25 cellular contexts compared by ENCODE assay signal in the genomic region with DNA sequence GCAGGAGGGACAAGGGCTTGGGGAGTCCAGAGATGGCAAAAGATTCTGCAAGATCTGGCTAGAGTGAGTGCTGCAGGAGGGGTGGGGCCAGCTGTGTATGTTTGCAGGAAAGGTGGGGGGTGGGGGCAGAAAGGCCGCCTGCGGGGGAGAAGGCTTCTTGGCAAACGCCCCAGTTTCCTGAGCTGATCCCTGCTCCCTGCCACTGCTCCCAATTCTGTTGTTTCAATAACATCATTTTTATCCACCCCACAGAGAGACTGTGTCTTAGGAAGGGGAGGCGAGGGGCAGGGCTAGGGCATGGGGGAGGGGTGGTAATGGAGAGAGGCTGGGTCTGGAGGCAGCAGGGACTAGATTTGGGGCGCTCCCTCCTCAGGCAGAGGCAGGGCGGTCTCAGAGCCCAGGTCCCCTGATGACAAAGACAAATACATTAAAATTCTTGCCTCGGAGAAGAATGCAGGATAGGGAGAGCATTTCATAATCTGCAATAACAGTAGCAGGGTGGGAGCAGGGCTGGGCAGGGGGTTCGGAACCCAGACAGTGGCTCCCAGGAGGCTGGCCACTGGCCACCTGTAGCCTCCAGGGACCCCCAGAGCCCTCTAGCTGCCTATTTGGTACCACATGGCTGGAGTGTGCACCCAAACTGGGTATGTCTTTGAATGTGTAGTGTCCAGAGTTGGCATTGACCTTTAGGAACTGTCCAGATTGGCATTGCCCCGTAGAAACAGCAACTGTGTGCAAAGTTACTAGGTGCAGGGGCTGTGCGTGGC. TPM values are rescaled to one million over a fixed set of nuclear protein-coding genes. Genes with fewer than 3 reads are reported as not detected.
DNase-seq lines count a peak whose midpoint lies in the region; ATAC-seq and TF ChIP-seq lines count a peak whose summit lies in the region.
"Had no signal": no experiment of that assay in that cellular context is flagged by ENCODE, and none has a peak within 500 bp of the region (broad histone marks: within the 10 kb centered on the region; RNA-seq: fewer than 3 reads in every experiment).

No MANE protein-coding gene starts in this region.

- H3K4me3 Mint-ChIP-seq in endodermal cell = no peak overlapping the region
- H3K4me3 Mint-ChIP-seq: activated CD8-positive, alpha-beta T cell treated with anti-CD3 and anti-CD28 coated beads, Interleukin-2, amount 10 ng/mL, durations not matched to agents 7 days and 5 days; activated T-helper 1 cell treated with anti-CD3 and anti-CD28 coated beads, Interleukin-12 subunit alpha, Interleukin-12 subunit beta, Interleukin-2, Interleukin-4 antibody, amounts not matched to agents 30 ng/mL and 10 ng/mL and 1 ng/mL, durations not matched to agents 14 hours and 24 hours and 36 hours had no signal

- H3K4me2 ChIP-seq in SK-N-SH = peak overlapping the region; percentile 44; the same call in 1 of the 2 replicates

- peak overlapping the region in 1 of 2 experiments; percentile 96; a peak in 2 of 4 replicates for H3K27ac ChIP-seq in SK-N-SH (ENCODE audit: low read depth in 2 of 2, low read length in 1 of 2)
- H3K27ac ChIP-seq in endodermal cell (ENCODE audit: low read depth, low read length) = no peak overlapping the region
- no peak overlapping the region for H3K27ac ChIP-seq in testis
- no peak overlapping the region for H3K27ac ChIP-seq in prostate gland
- H3K27ac ChIP-seq: C4-2B had no signal

- WGBS in SK-N-SH (ENCODE audit: low lambda C conversion rate) = 38% methylated on average over 9 of the region's 10 CpGs
- 64 to 71% methylated on average over 4 to 7 of the region's 10 CpGs for WGBS in endodermal cell (ENCODE audit: insufficient coverage in 1 of 2, insufficient read length in 1 of 2), 2 experiments
- WGBS in testis, 2 donors = 41 to 43% methylated on average over 9 to 10 of the region's 10 CpGs
- 29% methylated on average over 10 of the region's 10 CpGs for WGBS in prostate gland

- H3K4me1 Mint-ChIP-seq in endodermal cell = peaks cover 13% of the 10 kb centered on the region

- H3K9me2 ChIP-seq in SK-N-SH = no peaks in the 10 kb centered on the region

- CTCF ChIA-PET in SK-N-SH (lab: Yijun Ruan, JAX) = interaction anchor here (0.6 to 16.1 kb wide), 10 partner anchors 10 to 573 kb away, joined by 3 to 249 read pairs (median 5); partner anchors contain the start of genes CDK5R2 and WNT10A

- H3K27me3 ChIP-seq in SK-N-SH (ENCODE audit: insufficient read depth) (peaks cover 46% of the 10 kb centered on the region), endodermal cell (ENCODE audit: control insufficient read depth, insufficient read depth, low read length, poor library complexity, severe bottlenecking) (peaks cover 95% of the 10 kb centered on the region), testis (no peaks in the 10 kb centered on the region), prostate gland (replicated peaks; ENCODE audit: insufficient read depth) (no peaks in the 10 kb centered on the region)

- no peak overlapping the region for H3K27ac Mint-ChIP-seq in endodermal cell
- H3K27ac Mint-ChIP-seq: activated CD8-positive, alpha-beta T cell treated with anti-CD3 and anti-CD28 coated beads, Interleukin-2, amount 10 ng/mL, durations not matched to agents 7 days and 5 days; activated naive CD8-positive, alpha-beta T cell; activated T-helper 1 cell treated with anti-CD3 and anti-CD28 coated beads, Interleukin-12 subunit alpha, Interleukin-12 subunit beta, Interleukin-2, Interleukin-4 antibody, amounts not matched to agents 30 ng/mL and 10 ng/mL and 1 ng/mL, durations not matched to agents 14 hours and 24 hours and 36 hours; progenitor cell of endocrine pancreas had no signal

- H3K36me3 ChIP-seq in SK-N-SH (replicated peaks in 1 of 2; ENCODE audit: control insufficient read depth in 1 of 2, insufficient read depth in 2 of 2, low read length in 1 of 2) = no peaks in the 10 kb centered on the region
- no peaks in the 10 kb centered on the region for H3K36me3 ChIP-seq in endodermal cell (ENCODE audit: control insufficient read depth, insufficient read depth, low read length)
- no peaks in the 10 kb centered on the region for H3K36me3 ChIP-seq in testis (ENCODE audit: low read depth, missing control alignments)
- no peaks in the 10 kb centered on the region for H3K36me3 ChIP-seq in prostate gland

- H3K4me3 ChIP-seq in SK-N-SH (ENCODE audit: low read depth in 2 of 2, low read length in 1 of 2) = no peak overlapping the region
- H3K4me3 ChIP-seq in endodermal cell (ENCODE audit: low read length) = no peak overlapping the region
- no peak overlapping the region for H3K4me3 ChIP-seq in testis
- no peak overlapping the region for H3K4me3 ChIP-seq in prostate gland

- H3K4me1 ChIP-seq in SK-N-SH (ENCODE audit: control insufficient read depth in 1 of 2, insufficient read depth in 2 of 2, low read depth in 1 of 2, low read length in 1 of 2) = peaks cover 11 to 74% of the 10 kb centered on the region in 2 experiments; a peak in 2 of 4 replicates
- H3K4me1 ChIP-seq in endodermal cell (ENCODE audit: control insufficient read depth, insufficient read depth, low read length) = peaks cover 8% of the 10 kb centered on the region
- peaks cover 21% of the 10 kb centered on the region for H3K4me1 ChIP-seq in testis
- no peaks in the 10 kb centered on the region for H3K4me1 ChIP-seq in prostate gland (replicated peaks)

- H3F3A ChIP-seq in SK-N-SH (replicated peaks; ENCODE audit: insufficient read depth) = no peaks in the 10 kb centered on the region

- no peak overlapping the region for H2AFZ ChIP-seq in SK-N-SH (ENCODE audit: low read depth)

- POLR2A ChIA-PET in SK-N-SH (lab: Yijun Ruan, JAX) = interaction anchor here (0.6 to 1.7 kb wide), 3 partner anchors 19 to 101 kb away, joined by 3 to 4 read pairs (median 3); partner anchors contain the start of gene CDK5R2

- H3K36me3 Mint-ChIP-seq in endodermal cell (ENCODE audit: low read depth) = no peaks in the 10 kb centered on the region
- H3K36me3 Mint-ChIP-seq: activated naive CD8-positive, alpha-beta T cell had no signal

- no peak for TF ChIP-seq RAD21 in SK-N-SH (IDR thresholded peaks at IDR 0.05; ENCODE audit: low read length)

- no peak; a peak in 1 of 4 replicates for TF ChIP-seq EP300 in SK-N-SH (IDR thresholded peaks at IDR 0.05; ENCODE audit: borderline replicate concordance in 1 of 2, low read depth in 1 of 2, low read length in 1 of 2)

- H3K9me3 Mint-ChIP-seq in endodermal cell = no peaks in the 10 kb centered on the region
- H3K9me3 Mint-ChIP-seq: activated T-helper 1 cell treated with anti-CD3 and anti-CD28 coated beads, Interleukin-12 subunit alpha, Interleukin-12 subunit beta, Interleukin-2, Interleukin-4 antibody, amounts not matched to agents 30 ng/mL and 10 ng/mL and 1 ng/mL, durations not matched to agents 14 hours and 24 hours and 36 hours; naive thymus-derived CD8-positive, alpha-beta T cell had no signal

- TF ChIP-seq CTCF in SK-N-SH (IDR thresholded peaks at IDR 0.05) = no peak
- TF ChIP-seq CTCF in endodermal cell (conservative IDR thresholded peaks at IDR 0.05) = no peak
- no peak for TF ChIP-seq CTCF in testis (IDR thresholded peaks at IDR 0.05)
- TF ChIP-seq CTCF in prostate gland (IDR thresholded peaks at IDR 0.05) = no peak

- ATAC-seq in SK-N-SH treated with all-trans-retinoic acid at 6 μM for 48 hours (no peak; the same call in 2 of the 3 replicates), HG02970 (IDR thresholded peaks at IDR 0.05; ENCODE audit: low FRiP score, unreplicated experiment) (no peak)
- ATAC-seq: activated CD8-positive, alpha-beta T cell treated with anti-CD3 and anti-CD28 coated beads, Interleukin-2, amount 10 ng/mL, durations not matched to agents 7 days and 5 days; HCT116; naive thymus-derived CD8-positive, alpha-beta T cell; Right ventricle myocardium inferior had no signal

- no peaks in the 10 kb centered on the region for H4K20me1 ChIP-seq in SK-N-SH (ENCODE audit: insufficient read depth)

- DNase-seq in SK-N-SH (peak; percentile 65), NCI-H2171 treated with DMSO at 0.1 percent for 48 hours (lab: John Stamatoyannopoulos, UW) (peak; percentile 38), endodermal cell (peak; percentile 48), testis (peak; percentile 65), DMS153 (lab: John Stamatoyannopoulos, UW) (no peak), prostate gland (ENCODE audit: low spot score) (no peak)
- DNase-seq: ACHN; activated CD8-positive, alpha-beta T cell treated with anti-CD3 and anti-CD28 coated beads, Interleukin-2, amount 10 ng/mL, durations not matched to agents 7 days and 5 days; cortex of kidney; DMS79; islet precursor cell; MM.1S; NCI-H510A treated with DMSO at 0.1 percent for 48 hours; small intestine; stimulated activated CD4-positive, alpha-beta T cell treated with anti-CD3 and anti-CD28 coated beads, Interleukin-4, amount 100 ng/mL, for 24 hours had no signal

- H3K79me2 ChIP-seq in SK-N-SH (ENCODE audit: insufficient read depth) = no peaks in the 10 kb centered on the region

- no peaks in the 10 kb centered on the region for H3K9me3 ChIP-seq in SK-N-SH
- no peaks in the 10 kb centered on the region for H3K9me3 ChIP-seq in endodermal cell (ENCODE audit: control insufficient read depth, low read length)
- no peaks in the 10 kb centered on the region for H3K9me3 ChIP-seq in testis
- H3K9me3 ChIP-seq in prostate gland = no peaks in the 10 kb centered on the region

- TF ChIP-seq POLR2A in testis (IDR thresholded peaks at IDR 0.05) (no peak), prostate gland (IDR thresholded peaks at IDR 0.05) (no peak)

- peaks cover 95% of the 10 kb centered on the region for H3K27me3 Mint-ChIP-seq in endodermal cell (ENCODE audit: insufficient read depth)

- H3K9ac ChIP-seq in SK-N-SH = no peak overlapping the region
- H3K9ac ChIP-seq in endodermal cell (ENCODE audit: extremely low read depth, low read length, poor library complexity, severe bottlenecking) = no peak overlapping the region

- intact Hi-C loops in testis (cut with DNase I; ENCODE audit: low total_unique reads) (no loop called here), prostate gland (cut with DNase I) (no loop called here)

RNA-seq across cellular contexts. Expression of gene WNT6, which starts 2.1 kb away (rescaled TPM):
- 0.06 and 0.08 TPM in 2 replicates for polyA plus RNA-seq in SK-N-SH (2012; rRNA removed)
- polyA plus RNA-seq in SK-N-SH (2012; cell fraction: cytosol; rRNA removed) = 0.05 and 0.13 TPM in 2 replicates
- polyA plus RNA-seq in SK-N-SH (2012; cell fraction: nucleus; rRNA removed) = 0.23 and 0.30 TPM in 2 replicates
- not detected for total RNA-seq in endodermal cell
- not detected for polyA plus RNA-seq in endodermal cell (2013, experiment 1 of 2)
- polyA plus RNA-seq in endodermal cell (2013, experiment 2 of 2) = 0.21 TPM
- total RNA-seq in testis = 10 to 100 TPM in 1 of 2 donors, 1 to 10 TPM in 1; 5.5 to 46.5 TPM
- polyA plus RNA-seq in testis (ENCODE audit: insufficient read depth, low read depth, low replicate concordance) = 2.7 TPM
- 10 to 100 TPM in 1 of 2 donors, 1 to 10 TPM in 1; 8.0 to 56.5 TPM for total RNA-seq in prostate gland
- total RNA-seq: activated CD8-positive, alpha-beta T cell treated with anti-CD3 and anti-CD28 coated beads, Interleukin-2, amount 10 ng/mL, durations not matched to agents 7 days and 5 days; activated T-helper 1 cell treated with anti-CD3 and anti-CD28 coated beads, Interleukin-12 subunit alpha, Interleukin-12 subunit beta, Interleukin-2, Interleukin-4 antibody, amounts not matched to agents 30 ng/mL and 10 ng/mL and 1 ng/mL, durations not matched to agents 14 hours and 24 hours and 36 hours; naive thymus-derived CD8-positive, alpha-beta T cell; T-helper 1 cell treated with Interleukin-12 subunit alpha and Interleukin-12 subunit beta and Interleukin-4 antibody, amounts not matched to agents 30 ng/mL and 1 ng/mL, for 36 hours had no signal

RNA-seq across cellular contexts. Expression of gene WNT10A, which starts 23.1 kb away (rescaled TPM):
- polyA plus RNA-seq in SK-N-SH (2012; rRNA removed) = 0.02 TPM in 1 of 2 replicates, not detected in the other
- polyA plus RNA-seq in SK-N-SH (2012; cell fraction: cytosol; rRNA removed) = 0.01 and 0.05 TPM in 2 replicates
- 0.05 and 0.07 TPM in 2 replicates for polyA plus RNA-seq in SK-N-SH (2012; cell fraction: nucleus; rRNA removed)
- not detected for total RNA-seq in endodermal cell
- 0.89 TPM for polyA plus RNA-seq in endodermal cell (2013, experiment 1 of 2)
- polyA plus RNA-seq in endodermal cell (2013, experiment 2 of 2) = 0.58 TPM
- 1 to 10 TPM; 1.5 to 2.5 TPM for total RNA-seq in testis
- polyA plus RNA-seq in testis (ENCODE audit: insufficient read depth, low read depth, low replicate concordance) = 2.1 TPM
- 1 to 10 TPM; 3.6 to 4.3 TPM for total RNA-seq in prostate gland
- total RNA-seq: activated CD8-positive, alpha-beta T cell treated with anti-CD3 and anti-CD28 coated beads, Interleukin-2, amount 10 ng/mL, durations not matched to agents 7 days and 5 days; progenitor cell of endocrine pancreas; Right ventricle myocardium inferior had no signal

RNA-seq across cellular contexts. Expression of gene PRKAG3, which starts 26.0 kb away (rescaled TPM):
- polyA plus RNA-seq in SK-N-SH (2012; rRNA removed) = not detected in 2 replicates
- polyA plus RNA-seq in SK-N-SH (2012; cell fraction: cytosol; rRNA removed) = not detected in 2 replicates
- polyA plus RNA-seq in SK-N-SH (2012; cell fraction: nucleus; rRNA removed) = not detected in 2 replicates
- not detected for total RNA-seq in endodermal cell
- polyA plus RNA-seq in endodermal cell (2013, experiment 1 of 2) = not detected
- not detected for polyA plus RNA-seq in endodermal cell (2013, experiment 2 of 2)
- under 1 TPM; 0.25 to 0.39 TPM for total RNA-seq in testis
- 0.40 TPM for polyA plus RNA-seq in testis (ENCODE audit: insufficient read depth, low read depth, low replicate concordance)
- total RNA-seq in prostate gland = under 1 TPM in 1 of 2 donors, not detected in 1; 0.14 TPM
- total RNA-seq: activated CD8-positive, alpha-beta T cell treated with anti-CD3 and anti-CD28 coated beads, Interleukin-2, amount 10 ng/mL, durations not matched to agents 7 days and 5 days; activated T-helper 1 cell treated with anti-CD3 and anti-CD28 coated beads, Interleukin-12 subunit alpha, Interleukin-12 subunit beta, Interleukin-2, Interleukin-4 antibody, amounts not matched to agents 30 ng/mL and 10 ng/mL and 1 ng/mL, durations not matched to agents 14 hours and 24 hours and 36 hours; naive thymus-derived CD8-positive, alpha-beta T cell; progenitor cell of endocrine pancreas; Right ventricle myocardium inferior; T-helper 1 cell treated with Interleukin-12 subunit alpha and Interleukin-12 subunit beta and Interleukin-4 antibody, amounts not matched to agents 30 ng/mL and 1 ng/mL, for 36 hours had no signal
- polyA plus RNA-seq: naive thymus-derived CD8-positive, alpha-beta T cell; small intestine had no signal

Comparison
In these comparisons a context has a peak if more than half of its experiments do, and no peak if none do; other contexts are left out.
1. DNase-seq: peak in SK-N-SH (single experiment), NCI-H2171 treated with DMSO at 0.1 percent for 48 hours (single experiment), endodermal cell (single experiment) and testis (single experiment); none in DMS153 (single experiment) and prostate gland (single experiment).
2. RNA of gene WNT6, which starts 2.1 kb away (total RNA-seq): 8.0 to 56.5 TPM in prostate gland and 5.5 to 46.5 TPM in testis; not detected in endodermal cell; every median in the first group is over 4 times any median in the second.